17 cellular contexts compared by ENCODE assay signal in the genomic region with DNA sequence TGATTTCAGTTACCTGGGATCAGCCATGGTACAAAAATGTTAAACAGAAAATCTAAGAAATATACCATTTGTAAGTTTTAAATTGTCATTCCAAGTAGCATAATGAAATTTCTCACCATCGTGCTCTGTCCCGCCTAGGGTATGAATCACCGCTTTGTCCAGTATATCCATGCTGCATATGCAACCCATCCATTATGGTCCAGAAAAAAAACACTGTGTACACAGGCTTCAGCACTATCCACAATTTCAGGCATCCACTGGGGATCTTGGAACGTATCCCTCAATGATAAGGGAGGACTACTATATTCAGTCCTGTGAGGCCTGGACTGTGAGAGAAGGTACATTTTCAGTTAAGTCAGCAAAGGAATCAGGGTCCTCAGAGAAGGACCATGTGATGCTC.
"Had no signal": no experiment of that assay in that cellular context is flagged by ENCODE, and none has a peak within 500 bp of the region (broad histone marks: within the 10 kb centered on the region; RNA-seq: fewer than 3 reads in every experiment).

No MANE protein-coding gene starts in this region.

- H3K27me3 Mint-ChIP-seq: activated naive CD4-positive, alpha-beta T cell treated with anti-CD3 and anti-CD28 coated beads, Interleukin-2, amount 50 U/mL, for 24 hours; progenitor cell of endocrine pancreas; T-helper 17 cell had no signal

- ATAC-seq: activated T-cell treated with anti-CD3 and anti-CD28 coated beads, Interleukin-2, amount 50 U/mL, for 72 hours; gastrocnemius medialis; heart left ventricle; stimulated activated naive CD8-positive, alpha-beta T cell treated with anti-CD3 and anti-CD28 coated beads, Interleukin-15, Interleukin-2, amounts not matched to agents 100 U/mL and 50 U/mL, for 24 hours; T-helper 17 cell had no signal

- H3K4me3 ChIP-seq: gastrocnemius medialis, heart left ventricle, left lung, suprapubic skin had no signal

- H3K27ac ChIP-seq: gastrocnemius medialis, heart left ventricle, left lung, suprapubic skin, WERI-Rb-1 had no signal

- DNase-seq: activated CD4-positive, alpha-beta T cell treated with anti-CD3 and anti-CD28 coated beads for 1 hour; activated CD8-positive, alpha-beta memory T cell treated with anti-CD3 and anti-CD28 coated beads for 24 hours; activated effector memory CD4-positive, alpha-beta T cell treated with anti-CD3 and anti-CD28 coated beads, Interleukin-2, amount 50 U/mL, for 16 hours; activated T-cell treated with anti-CD3 and anti-CD28 coated beads, Interleukin-2, amount 50 U/mL, for 72 hours; gastrocnemius medialis; heart left ventricle; kidney; left lung; stimulated activated CD4-positive, alpha-beta T cell treated with anti-CD3 and anti-CD28 coated beads, Interleukin-12 subunit alpha, Interleukin-12 subunit beta, amount 100 ng/mL, for 4 hours; stimulated activated CD4-positive, alpha-beta T cell treated with anti-CD3 and anti-CD28 coated beads, Interleukin-1b, Interleukin-23, amount 100 ng/mL, for 48 hours; stimulated activated naive CD8-positive, alpha-beta T cell treated with anti-CD3 and anti-CD28 coated beads, Interleukin-15, Interleukin-2, amounts not matched to agents 100 U/mL and 50 U/mL, for 24 hours; T-helper 17 cell; trophoblast cell; WERI-Rb-1 had no signal

- H3K36me3 ChIP-seq: gastrocnemius medialis, heart left ventricle, left lung, suprapubic skin, WERI-Rb-1 had no signal

- H3K9me3 ChIP-seq: gastrocnemius medialis, left lung, suprapubic skin had no signal

- H3K27me3 ChIP-seq: gastrocnemius medialis, heart left ventricle, left lung, suprapubic skin had no signal

- H3K4me1 Mint-ChIP-seq: activated naive CD4-positive, alpha-beta T cell treated with anti-CD3 and anti-CD28 coated beads, Interleukin-2, amount 50 U/mL, for 24 hours; T-helper 17 cell had no signal

- H3K9me3 Mint-ChIP-seq: activated naive CD4-positive, alpha-beta T cell treated with anti-CD3 and anti-CD28 coated beads, Interleukin-2, amount 50 U/mL, for 24 hours had no signal

- H3K4me1 ChIP-seq: gastrocnemius medialis, left lung, suprapubic skin had no signal

- H3K27ac Mint-ChIP-seq: activated naive CD4-positive, alpha-beta T cell treated with anti-CD3 and anti-CD28 coated beads, Interleukin-2, amount 50 U/mL, for 24 hours; activated T-cell treated with anti-CD3 and anti-CD28 coated beads, Interleukin-2, amount 50 U/mL, for 72 hours; progenitor cell of endocrine pancreas; T-helper 17 cell had no signal

- H3K4me3 Mint-ChIP-seq: activated naive CD4-positive, alpha-beta T cell treated with anti-CD3 and anti-CD28 coated beads, Interleukin-2, amount 50 U/mL, for 24 hours; activated T-cell treated with anti-CD3 and anti-CD28 coated beads, Interleukin-2, amount 50 U/mL, for 72 hours; T-helper 17 cell had no signal
